In the genomic region with DNA sequence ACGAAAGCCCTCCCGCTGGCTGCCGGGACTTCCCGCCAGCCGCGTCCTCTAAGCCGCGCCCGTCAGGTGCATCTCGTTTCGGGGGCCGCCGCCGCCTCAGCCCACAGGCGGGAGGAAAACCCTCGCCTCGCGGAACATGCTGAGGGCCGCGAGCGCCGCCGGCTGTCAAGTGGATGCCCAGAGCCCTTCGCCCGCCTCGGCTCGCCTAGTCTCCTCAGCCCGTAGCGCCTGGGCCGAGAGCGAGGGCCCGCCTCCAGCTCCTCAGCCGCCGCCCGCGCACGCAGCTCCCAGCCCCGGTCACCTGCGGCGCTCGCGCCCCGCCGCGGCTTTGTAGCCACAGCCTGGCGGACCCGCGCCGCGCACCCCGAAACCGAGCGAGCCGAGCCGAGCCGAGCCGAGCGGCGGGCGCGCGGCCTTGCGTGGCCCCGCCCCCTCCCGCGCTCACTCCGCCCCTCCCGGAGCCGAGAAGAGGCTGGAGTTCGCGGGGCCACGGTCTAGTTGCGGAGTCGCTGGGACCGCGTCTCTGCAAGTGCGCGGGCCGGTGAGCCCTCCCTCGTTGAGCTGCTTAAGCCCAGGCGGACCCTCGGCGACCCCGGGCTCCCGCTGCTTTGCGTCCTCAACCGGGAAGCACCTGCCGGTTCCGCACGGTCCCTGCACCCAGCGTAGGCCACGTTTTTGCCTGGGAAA, we compare ENCODE assay signal across 1 cellular context.
A peak's percentile ranks its signal among the peaks of the same experiment; 100 is the strongest.
TF ChIP-seq lines count a peak whose summit lies in the region.

A gene (minus strand): TSS at position 382 of the 687 bp plus-strand sequence. CDS start 450 bp downstream, outside the sequence.

TF ChIP-seq in HepG2, 621 proteins besides CTCF, POLR2A, EP300 and RAD21 (continued from another document and continues in another):
- TF ChIP-seq, protein P1, sequence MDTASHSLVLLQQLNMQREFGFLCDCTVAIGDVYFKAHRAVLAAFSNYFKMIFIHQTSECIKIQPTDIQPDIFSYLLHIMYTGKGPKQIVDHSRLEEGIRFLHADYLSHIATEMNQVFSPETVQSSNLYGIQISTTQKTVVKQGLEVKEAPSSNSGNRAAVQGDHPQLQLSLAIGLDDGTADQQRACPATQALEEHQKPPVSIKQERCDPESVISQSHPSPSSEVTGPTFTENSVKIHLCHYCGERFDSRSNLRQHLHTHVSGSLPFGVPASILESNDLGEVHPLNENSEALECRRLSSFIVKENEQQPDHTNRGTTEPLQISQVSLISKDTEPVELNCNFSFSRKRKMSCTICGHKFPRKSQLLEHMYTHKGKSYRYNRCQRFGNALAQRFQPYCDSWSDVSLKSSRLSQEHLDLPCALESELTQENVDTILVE (CRISPR knock-in tag; IDR thresholded peaks at IDR 0.05), result 0 out of 2 replicates have a peak, but pooled peaks have one; percentile 24
- TF ChIP-seq, protein P2, sequence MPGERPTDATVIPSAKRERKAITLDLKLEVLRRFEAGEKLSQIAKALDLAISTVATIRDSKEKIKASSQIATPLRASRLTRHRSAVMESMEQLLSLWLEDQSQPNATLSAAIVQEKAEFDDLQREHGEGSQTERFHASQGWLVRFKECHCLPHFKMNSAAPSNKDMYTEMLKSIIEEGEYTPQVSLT (CRISPR knock-in tag; IDR thresholded peaks at IDR 0.05; ENCODE audit: borderline replicate concordance, low read depth), result no peak; the same call in 1 of the 2 replicates
- TF ChIP-seq, protein P3, sequence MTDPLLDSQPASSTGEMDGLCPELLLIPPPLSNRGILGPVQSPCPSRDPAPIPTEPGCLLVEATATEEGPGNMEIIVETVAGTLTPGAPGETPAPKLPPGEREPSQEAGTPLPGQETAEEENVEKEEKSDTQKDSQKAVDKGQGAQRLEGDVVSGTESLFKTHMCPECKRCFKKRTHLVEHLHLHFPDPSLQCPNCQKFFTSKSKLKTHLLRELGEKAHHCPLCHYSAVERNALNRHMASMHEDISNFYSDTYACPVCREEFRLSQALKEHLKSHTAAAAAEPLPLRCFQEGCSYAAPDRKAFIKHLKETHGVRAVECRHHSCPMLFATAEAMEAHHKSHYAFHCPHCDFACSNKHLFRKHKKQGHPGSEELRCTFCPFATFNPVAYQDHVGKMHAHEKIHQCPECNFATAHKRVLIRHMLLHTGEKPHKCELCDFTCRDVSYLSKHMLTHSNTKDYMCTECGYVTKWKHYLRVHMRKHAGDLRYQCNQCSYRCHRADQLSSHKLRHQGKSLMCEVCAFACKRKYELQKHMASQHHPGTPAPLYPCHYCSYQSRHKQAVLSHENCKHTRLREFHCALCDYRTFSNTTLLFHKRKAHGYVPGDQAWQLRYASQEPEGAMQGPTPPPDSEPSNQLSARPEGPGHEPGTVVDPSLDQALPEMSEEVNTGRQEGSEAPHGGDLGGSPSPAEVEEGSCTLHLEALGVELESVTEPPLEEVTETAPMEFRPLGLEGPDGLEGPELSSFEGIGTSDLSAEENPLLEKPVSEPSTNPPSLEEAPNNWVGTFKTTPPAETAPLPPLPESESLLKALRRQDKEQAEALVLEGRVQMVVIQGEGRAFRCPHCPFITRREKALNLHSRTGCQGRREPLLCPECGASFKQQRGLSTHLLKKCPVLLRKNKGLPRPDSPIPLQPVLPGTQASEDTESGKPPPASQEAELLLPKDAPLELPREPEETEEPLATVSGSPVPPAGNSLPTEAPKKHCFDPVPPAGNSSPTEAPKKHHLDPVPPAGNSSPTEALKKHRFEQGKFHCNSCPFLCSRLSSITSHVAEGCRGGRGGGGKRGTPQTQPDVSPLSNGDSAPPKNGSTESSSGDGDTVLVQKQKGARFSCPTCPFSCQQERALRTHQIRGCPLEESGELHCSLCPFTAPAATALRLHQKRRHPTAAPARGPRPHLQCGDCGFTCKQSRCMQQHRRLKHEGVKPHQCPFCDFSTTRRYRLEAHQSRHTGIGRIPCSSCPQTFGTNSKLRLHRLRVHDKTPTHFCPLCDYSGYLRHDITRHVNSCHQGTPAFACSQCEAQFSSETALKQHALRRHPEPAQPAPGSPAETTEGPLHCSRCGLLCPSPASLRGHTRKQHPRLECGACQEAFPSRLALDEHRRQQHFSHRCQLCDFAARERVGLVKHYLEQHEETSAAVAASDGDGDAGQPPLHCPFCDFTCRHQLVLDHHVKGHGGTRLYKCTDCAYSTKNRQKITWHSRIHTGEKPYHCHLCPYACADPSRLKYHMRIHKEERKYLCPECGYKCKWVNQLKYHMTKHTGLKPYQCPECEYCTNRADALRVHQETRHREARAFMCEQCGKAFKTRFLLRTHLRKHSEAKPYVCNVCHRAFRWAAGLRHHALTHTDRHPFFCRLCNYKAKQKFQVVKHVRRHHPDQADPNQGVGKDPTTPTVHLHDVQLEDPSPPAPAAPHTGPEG (CRISPR knock-in tag; IDR thresholded peaks at IDR 0.05), result peak; percentile 79; the same call in 1 of the 2 replicates
- no peak for TF ChIP-seq FOXA3 (CRISPR knock-in tag; IDR thresholded peaks at IDR 0.05)
- TF ChIP-seq FOSL1 (CRISPR knock-in tag; IDR thresholded peaks at IDR 0.05; ENCODE audit: borderline replicate concordance), result no peak
- TF ChIP-seq ZSCAN22 (CRISPR knock-in tag; IDR thresholded peaks at IDR 0.05), result no peak
- no peak for TF ChIP-seq NFATC3 (CRISPR knock-in tag; IDR thresholded peaks at IDR 0.05)
- no peak for TF ChIP-seq ZNF343 (CRISPR knock-in tag; IDR thresholded peaks at IDR 0.05)
- 0 out of 2 replicates have a peak, but pooled peaks have one; percentile 8 for TF ChIP-seq HOXA5 (CRISPR knock-in tag; IDR thresholded peaks at IDR 0.05)
- no peak for TF ChIP-seq ZSCAN30 (CRISPR knock-in tag; IDR thresholded peaks at IDR 0.05)
- peak; percentile 16; the same call in 1 of the 2 replicates for TF ChIP-seq SP5 (CRISPR knock-in tag; IDR thresholded peaks at IDR 0.05; ENCODE audit: borderline replicate concordance, low read depth)
- TF ChIP-seq, protein P4, sequence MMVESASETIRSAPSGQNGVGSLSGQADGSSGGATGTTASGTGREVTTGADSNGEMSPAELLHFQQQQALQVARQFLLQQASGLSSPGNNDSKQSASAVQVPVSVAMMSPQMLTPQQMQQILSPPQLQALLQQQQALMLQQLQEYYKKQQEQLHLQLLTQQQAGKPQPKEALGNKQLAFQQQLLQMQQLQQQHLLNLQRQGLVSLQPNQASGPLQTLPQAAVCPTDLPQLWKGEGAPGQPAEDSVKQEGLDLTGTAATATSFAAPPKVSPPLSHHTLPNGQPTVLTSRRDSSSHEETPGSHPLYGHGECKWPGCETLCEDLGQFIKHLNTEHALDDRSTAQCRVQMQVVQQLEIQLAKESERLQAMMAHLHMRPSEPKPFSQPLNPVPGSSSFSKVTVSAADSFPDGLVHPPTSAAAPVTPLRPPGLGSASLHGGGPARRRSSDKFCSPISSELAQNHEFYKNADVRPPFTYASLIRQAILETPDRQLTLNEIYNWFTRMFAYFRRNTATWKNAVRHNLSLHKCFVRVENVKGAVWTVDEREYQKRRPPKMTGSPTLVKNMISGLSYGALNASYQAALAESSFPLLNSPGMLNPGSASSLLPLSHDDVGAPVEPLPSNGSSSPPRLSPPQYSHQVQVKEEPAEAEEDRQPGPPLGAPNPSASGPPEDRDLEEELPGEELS (CRISPR knock-in tag; IDR thresholded peaks at IDR 0.05), result 0 out of 2 replicates have a peak, but pooled peaks have one; percentile 19
- no peak for TF ChIP-seq ZNF446 (CRISPR knock-in tag; IDR thresholded peaks at IDR 0.05)
- TF ChIP-seq, protein P5, sequence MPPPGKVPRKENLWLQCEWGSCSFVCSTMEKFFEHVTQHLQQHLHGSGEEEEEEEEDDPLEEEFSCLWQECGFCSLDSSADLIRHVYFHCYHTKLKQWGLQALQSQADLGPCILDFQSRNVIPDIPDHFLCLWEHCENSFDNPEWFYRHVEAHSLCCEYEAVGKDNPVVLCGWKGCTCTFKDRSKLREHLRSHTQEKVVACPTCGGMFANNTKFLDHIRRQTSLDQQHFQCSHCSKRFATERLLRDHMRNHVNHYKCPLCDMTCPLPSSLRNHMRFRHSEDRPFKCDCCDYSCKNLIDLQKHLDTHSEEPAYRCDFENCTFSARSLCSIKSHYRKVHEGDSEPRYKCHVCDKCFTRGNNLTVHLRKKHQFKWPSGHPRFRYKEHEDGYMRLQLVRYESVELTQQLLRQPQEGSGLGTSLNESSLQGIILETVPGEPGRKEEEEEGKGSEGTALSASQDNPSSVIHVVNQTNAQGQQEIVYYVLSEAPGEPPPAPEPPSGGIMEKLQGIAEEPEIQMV (CRISPR knock-in tag; IDR thresholded peaks at IDR 0.05; ENCODE audit: low read depth), result peak; percentile 72
- TF ChIP-seq, protein P6, sequence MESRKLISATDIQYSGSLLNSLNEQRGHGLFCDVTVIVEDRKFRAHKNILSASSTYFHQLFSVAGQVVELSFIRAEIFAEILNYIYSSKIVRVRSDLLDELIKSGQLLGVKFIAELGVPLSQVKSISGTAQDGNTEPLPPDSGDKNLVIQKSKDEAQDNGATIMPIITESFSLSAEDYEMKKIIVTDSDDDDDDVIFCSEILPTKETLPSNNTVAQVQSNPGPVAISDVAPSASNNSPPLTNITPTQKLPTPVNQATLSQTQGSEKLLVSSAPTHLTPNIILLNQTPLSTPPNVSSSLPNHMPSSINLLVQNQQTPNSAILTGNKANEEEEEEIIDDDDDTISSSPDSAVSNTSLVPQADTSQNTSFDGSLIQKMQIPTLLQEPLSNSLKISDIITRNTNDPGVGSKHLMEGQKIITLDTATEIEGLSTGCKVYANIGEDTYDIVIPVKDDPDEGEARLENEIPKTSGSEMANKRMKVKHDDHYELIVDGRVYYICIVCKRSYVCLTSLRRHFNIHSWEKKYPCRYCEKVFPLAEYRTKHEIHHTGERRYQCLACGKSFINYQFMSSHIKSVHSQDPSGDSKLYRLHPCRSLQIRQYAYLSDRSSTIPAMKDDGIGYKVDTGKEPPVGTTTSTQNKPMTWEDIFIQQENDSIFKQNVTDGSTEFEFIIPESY (CRISPR knock-in tag; IDR thresholded peaks at IDR 0.05), result no peak
- TF ChIP-seq, protein P7, sequence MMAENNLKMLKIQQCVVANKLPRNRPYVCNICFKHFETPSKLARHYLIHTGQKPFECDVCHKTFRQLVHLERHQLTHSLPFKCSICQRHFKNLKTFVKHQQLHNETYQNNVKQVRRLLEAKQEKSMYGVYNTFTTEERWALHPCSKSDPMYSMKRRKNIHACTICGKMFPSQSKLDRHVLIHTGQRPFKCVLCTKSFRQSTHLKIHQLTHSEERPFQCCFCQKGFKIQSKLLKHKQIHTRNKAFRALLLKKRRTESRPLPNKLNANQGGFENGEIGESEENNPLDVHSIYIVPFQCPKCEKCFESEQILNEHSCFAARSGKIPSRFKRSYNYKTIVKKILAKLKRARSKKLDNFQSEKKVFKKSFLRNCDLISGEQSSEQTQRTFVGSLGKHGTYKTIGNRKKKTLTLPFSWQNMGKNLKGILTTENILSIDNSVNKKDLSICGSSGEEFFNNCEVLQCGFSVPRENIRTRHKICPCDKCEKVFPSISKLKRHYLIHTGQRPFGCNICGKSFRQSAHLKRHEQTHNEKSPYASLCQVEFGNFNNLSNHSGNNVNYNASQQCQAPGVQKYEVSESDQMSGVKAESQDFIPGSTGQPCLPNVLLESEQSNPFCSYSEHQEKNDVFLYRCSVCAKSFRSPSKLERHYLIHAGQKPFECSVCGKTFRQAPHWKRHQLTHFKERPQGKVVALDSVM (CRISPR knock-in tag; IDR thresholded peaks at IDR 0.05), result no peak
- peak; percentile 75; the same call in 1 of the 2 replicates for TF ChIP-seq ZNF777 (CRISPR knock-in tag; IDR thresholded peaks at IDR 0.05)
- TF ChIP-seq ZNF331 (CRISPR knock-in tag; IDR thresholded peaks at IDR 0.05), result peak; percentile 27; the same call in 1 of the 2 replicates
- TF ChIP-seq MXI1 (IDR thresholded peaks at IDR 0.05; ENCODE audit: borderline replicate concordance, low read depth, low read length), result no peak
- TF ChIP-seq ZNF329 (CRISPR knock-in tag; IDR thresholded peaks at IDR 0.05; ENCODE audit: low read depth), result peak; percentile 66; the same call in 1 of the 2 replicates
- no peak for TF ChIP-seq ZNF879 (CRISPR knock-in tag; IDR thresholded peaks at IDR 0.05)
- TF ChIP-seq ZNF256 (CRISPR knock-in tag; conservative IDR thresholded peaks at IDR 0.05), result no peak
- TF ChIP-seq ZNF891 (CRISPR knock-in tag; IDR thresholded peaks at IDR 0.05), result 0 out of 2 replicates have a peak, but pooled peaks have one; percentile 59
- no peak for TF ChIP-seq GPN1 (CRISPR knock-in tag; IDR thresholded peaks at IDR 0.05; ENCODE audit: borderline replicate concordance)
- no peak for TF ChIP-seq KLF9 (CRISPR knock-in tag; IDR thresholded peaks at IDR 0.05; ENCODE audit: low read depth)
- TF ChIP-seq, protein P8, sequence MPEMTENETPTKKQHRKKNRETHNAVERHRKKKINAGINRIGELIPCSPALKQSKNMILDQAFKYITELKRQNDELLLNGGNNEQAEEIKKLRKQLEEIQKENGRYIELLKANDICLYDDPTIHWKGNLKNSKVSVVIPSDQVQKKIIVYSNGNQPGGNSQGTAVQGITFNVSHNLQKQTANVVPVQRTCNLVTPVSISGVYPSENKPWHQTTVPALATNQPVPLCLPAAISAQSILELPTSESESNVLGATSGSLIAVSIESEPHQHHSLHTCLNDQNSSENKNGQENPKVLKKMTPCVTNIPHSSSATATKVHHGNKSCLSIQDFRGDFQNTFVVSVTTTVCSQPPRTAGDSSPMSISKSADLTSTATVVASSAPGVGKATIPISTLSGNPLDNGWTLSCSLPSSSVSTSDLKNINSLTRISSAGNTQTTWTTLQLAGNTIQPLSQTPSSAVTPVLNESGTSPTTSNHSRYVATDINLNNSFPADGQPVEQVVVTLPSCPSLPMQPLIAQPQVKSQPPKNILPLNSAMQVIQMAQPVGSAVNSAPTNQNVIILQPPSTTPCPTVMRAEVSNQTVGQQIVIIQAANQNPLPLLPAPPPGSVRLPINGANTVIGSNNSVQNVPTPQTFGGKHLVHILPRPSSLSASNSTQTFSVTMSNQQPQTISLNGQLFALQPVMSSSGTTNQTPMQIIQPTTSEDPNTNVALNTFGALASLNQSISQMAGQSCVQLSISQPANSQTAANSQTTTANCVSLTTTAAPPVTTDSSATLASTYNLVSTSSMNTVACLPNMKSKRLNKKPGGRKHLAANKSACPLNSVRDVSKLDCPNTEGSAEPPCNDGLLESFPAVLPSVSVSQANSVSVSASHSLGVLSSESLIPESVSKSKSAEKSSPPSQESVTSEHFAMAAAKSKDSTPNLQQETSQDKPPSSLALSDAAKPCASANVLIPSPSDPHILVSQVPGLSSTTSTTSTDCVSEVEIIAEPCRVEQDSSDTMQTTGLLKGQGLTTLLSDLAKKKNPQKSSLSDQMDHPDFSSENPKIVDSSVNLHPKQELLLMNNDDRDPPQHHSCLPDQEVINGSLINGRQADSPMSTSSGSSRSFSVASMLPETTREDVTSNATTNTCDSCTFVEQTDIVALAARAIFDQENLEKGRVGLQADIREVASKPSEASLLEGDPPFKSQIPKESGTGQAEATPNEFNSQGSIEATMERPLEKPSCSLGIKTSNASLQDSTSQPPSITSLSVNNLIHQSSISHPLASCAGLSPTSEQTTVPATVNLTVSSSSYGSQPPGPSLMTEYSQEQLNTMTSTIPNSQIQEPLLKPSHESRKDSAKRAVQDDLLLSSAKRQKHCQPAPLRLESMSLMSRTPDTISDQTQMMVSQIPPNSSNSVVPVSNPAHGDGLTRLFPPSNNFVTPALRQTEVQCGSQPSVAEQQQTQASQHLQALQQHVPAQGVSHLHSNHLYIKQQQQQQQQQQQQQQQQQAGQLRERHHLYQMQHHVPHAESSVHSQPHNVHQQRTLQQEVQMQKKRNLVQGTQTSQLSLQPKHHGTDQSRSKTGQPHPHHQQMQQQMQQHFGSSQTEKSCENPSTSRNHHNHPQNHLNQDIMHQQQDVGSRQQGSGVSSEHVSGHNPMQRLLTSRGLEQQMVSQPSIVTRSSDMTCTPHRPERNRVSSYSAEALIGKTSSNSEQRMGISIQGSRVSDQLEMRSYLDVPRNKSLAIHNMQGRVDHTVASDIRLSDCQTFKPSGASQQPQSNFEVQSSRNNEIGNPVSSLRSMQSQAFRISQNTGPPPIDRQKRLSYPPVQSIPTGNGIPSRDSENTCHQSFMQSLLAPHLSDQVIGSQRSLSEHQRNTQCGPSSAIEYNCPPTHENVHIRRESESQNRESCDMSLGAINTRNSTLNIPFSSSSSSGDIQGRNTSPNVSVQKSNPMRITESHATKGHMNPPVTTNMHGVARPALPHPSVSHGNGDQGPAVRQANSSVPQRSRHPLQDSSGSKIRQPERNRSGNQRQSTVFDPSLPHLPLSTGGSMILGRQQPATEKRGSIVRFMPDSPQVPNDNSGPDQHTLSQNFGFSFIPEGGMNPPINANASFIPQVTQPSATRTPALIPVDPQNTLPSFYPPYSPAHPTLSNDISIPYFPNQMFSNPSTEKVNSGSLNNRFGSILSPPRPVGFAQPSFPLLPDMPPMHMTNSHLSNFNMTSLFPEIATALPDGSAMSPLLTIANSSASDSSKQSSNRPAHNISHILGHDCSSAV (CRISPR knock-in tag; IDR thresholded peaks at IDR 0.05; ENCODE audit: borderline replicate concordance), result no peak
